ENCODE assay signal across 12 cellular contexts in genomic region chr17:2190014-2190413, GRCh38.
DNase-seq lines count a peak whose midpoint lies in the region; ATAC-seq and TF ChIP-seq lines count a peak whose summit lies in the region.
"Had no signal": no experiment of that assay in that cellular context is flagged by ENCODE, and none has a peak within 500 bp of the region (broad histone marks: within the 10 kb centered on the region; RNA-seq: fewer than 3 reads in every experiment).

No MANE protein-coding gene starts in this region.

- H3K4me3 ChIP-seq in esophagus squamous epithelium (no peak overlapping the region), mucosa of descending colon (no peak overlapping the region), vagina (no peak overlapping the region)

- H3K27ac ChIP-seq in esophagus squamous epithelium (peak overlapping the region in 3 of 4 donors; percentile 26 to 69 (median 49)), vagina (peak overlapping the region; percentile 52)

- intact Hi-C loops in esophagus squamous epithelium (cut with DNase I), result no loop called here
- intact Hi-C loops in mucosa of descending colon (cut with DNase I, micrococcal nuclease), result no loop called here
- intact Hi-C loops in vagina (cut with DNase I), result no loop called here

- TF ChIP-seq CTCF in esophagus squamous epithelium (IDR thresholded peaks at IDR 0.05), result no peak
- no peak for TF ChIP-seq CTCF in mucosa of descending colon (IDR thresholded peaks at IDR 0.05)
- TF ChIP-seq CTCF in vagina (IDR thresholded peaks at IDR 0.05), result no peak
- TF ChIP-seq CTCF in osteocyte (IDR thresholded peaks at IDR 0.05), result no peak

- TF ChIP-seq POLR2A in esophagus squamous epithelium (IDR thresholded peaks at IDR 0.05) (no peak), vagina (IDR thresholded peaks at IDR 0.05) (no peak)

- POLR2A ChIA-PET in activated naive CD8-positive, alpha-beta T cell treated with anti-CD3 and anti-CD28 coated beads, Interleukin-2, amount 10 ng/mL, durations not matched to agents 7 days and 5 days (lab: Charles Lee), result no interaction called here

- peaks cover 54% of the 10 kb centered on the region for H3K4me1 Mint-ChIP-seq in activated naive CD8-positive, alpha-beta T cell treated with anti-CD3 and anti-CD28 coated beads, Interleukin-2, amount 10 ng/mL, durations not matched to agents 7 days and 5 days
- peaks cover 48% of the 10 kb centered on the region for H3K4me1 Mint-ChIP-seq in activated naive CD8-positive, alpha-beta T cell treated with anti-CD3 and anti-CD28 coated beads, Interleukin-2, amount 50 U/mL, for 24 hours
- peaks cover 22% of the 10 kb centered on the region for H3K4me1 Mint-ChIP-seq in osteocyte (ENCODE audit: unreplicated experiment)

- H3K9me3 Mint-ChIP-seq in activated naive CD8-positive, alpha-beta T cell treated with anti-CD3 and anti-CD28 coated beads, Interleukin-2, amount 10 ng/mL, durations not matched to agents 7 days and 5 days, result no peaks in the 10 kb centered on the region
- H3K9me3 Mint-ChIP-seq in activated naive CD8-positive, alpha-beta T cell treated with anti-CD3 and anti-CD28 coated beads, Interleukin-2, amount 50 U/mL, for 24 hours, result no peaks in the 10 kb centered on the region
- no peaks in the 10 kb centered on the region for H3K9me3 Mint-ChIP-seq in osteocyte (ENCODE audit: unreplicated experiment)
- H3K9me3 Mint-ChIP-seq: activated T-cell treated with anti-CD3 and anti-CD28 coated beads, Interleukin-2, amount 50 U/mL, for 24 hours had no signal

- peak overlapping the region; percentile 27 for H3K27ac Mint-ChIP-seq in activated naive CD8-positive, alpha-beta T cell treated with anti-CD3 and anti-CD28 coated beads, Interleukin-2, amount 10 ng/mL, durations not matched to agents 7 days and 5 days
- no peak overlapping the region for H3K27ac Mint-ChIP-seq in activated naive CD8-positive, alpha-beta T cell treated with anti-CD3 and anti-CD28 coated beads, Interleukin-2, amount 50 U/mL, for 24 hours
- no peak overlapping the region for H3K27ac Mint-ChIP-seq in osteocyte (ENCODE audit: unreplicated experiment)
- H3K27ac Mint-ChIP-seq: activated T-cell treated with anti-CD3 and anti-CD28 coated beads, Interleukin-2, amount 50 U/mL, for 24 hours had no signal

- no peak for DNase-seq in activated naive CD8-positive, alpha-beta T cell treated with anti-CD3 and anti-CD28 coated beads, Interleukin-2, amount 10 ng/mL, durations not matched to agents 7 days and 5 days
- DNase-seq in activated naive CD8-positive, alpha-beta T cell treated with anti-CD3 and anti-CD28 coated beads, Interleukin-2, amount 50 U/mL, for 24 hours, result no peak
- DNase-seq in esophagus squamous epithelium (lab: John Stamatoyannopoulos, UW) (no peak), mucosa of descending colon (peak in 1 of 3 donors; percentile 42), vagina (ENCODE audit: extremely low spot score in 2 of 2) (no peak), osteocyte (ENCODE audit: extremely low spot score, unreplicated experiment) (no peak), NCI-H1092 (lab: John Stamatoyannopoulos, UW) (no peak)
- DNase-seq: activated T-cell treated with anti-CD3 and anti-CD28 coated beads, Interleukin-2, amount 50 U/mL, for 24 hours; DMS79; stimulated activated CD4-positive, alpha-beta T cell treated with anti-CD3 and anti-CD28 coated beads, Interleukin-2, amount 100 ng/mL, for 48 hours; stimulated activated naive CD8-positive, alpha-beta T cell treated with anti-CD3 and anti-CD28 coated beads, Interleukin-15, Interleukin-2, amounts not matched to agents 100 U/mL and 50 U/mL, for 24 hours had no signal

- peaks cover 0 to 63% (median 4%) of the 10 kb centered on the region in 3 donors for H3K36me3 ChIP-seq in esophagus squamous epithelium
- peaks cover 8% of the 10 kb centered on the region for H3K36me3 ChIP-seq in mucosa of descending colon (ENCODE audit: low read depth)
- H3K36me3 ChIP-seq in vagina, result peaks cover 0 to 22% of the 10 kb centered on the region in 2 donors

- 46 to 68% methylated on average over 4 of the region's 4 CpGs for WGBS in esophagus squamous epithelium, 2 donors

- H3K4me1 ChIP-seq in esophagus squamous epithelium (peaks cover 14 to 52% (median 41%) of the 10 kb centered on the region in 3 donors), mucosa of descending colon (ENCODE audit: low read depth) (no peaks in the 10 kb centered on the region), vagina (peaks cover 35% of the 10 kb centered on the region)

- no peak for ATAC-seq in activated naive CD8-positive, alpha-beta T cell treated with anti-CD3 and anti-CD28 coated beads, Interleukin-2, amount 10 ng/mL, durations not matched to agents 7 days and 5 days (ENCODE audit: low read depth)
- ATAC-seq in activated naive CD8-positive, alpha-beta T cell treated with anti-CD3 and anti-CD28 coated beads, Interleukin-2, amount 50 U/mL, for 24 hours, result no peak
- peak; percentile 70 for ATAC-seq in mucosa of descending colon
- ATAC-seq in HG03175 (IDR thresholded peaks at IDR 0.05; ENCODE audit: unreplicated experiment), result no peak
- ATAC-seq: stimulated activated naive CD8-positive, alpha-beta T cell treated with anti-CD3 and anti-CD28 coated beads, Interleukin-15, Interleukin-2, amounts not matched to agents 100 U/mL and 50 U/mL, for 24 hours had no signal

- H3K9me3 ChIP-seq in esophagus squamous epithelium, result no peaks in the 10 kb centered on the region
- no peaks in the 10 kb centered on the region for H3K9me3 ChIP-seq in mucosa of descending colon
- H3K9me3 ChIP-seq in vagina, result no peaks in the 10 kb centered on the region

- H3K4me3 Mint-ChIP-seq in activated naive CD8-positive, alpha-beta T cell treated with anti-CD3 and anti-CD28 coated beads, Interleukin-2, amount 10 ng/mL, durations not matched to agents 7 days and 5 days, result no peak overlapping the region
- no peak overlapping the region for H3K4me3 Mint-ChIP-seq in activated naive CD8-positive, alpha-beta T cell treated with anti-CD3 and anti-CD28 coated beads, Interleukin-2, amount 50 U/mL, for 24 hours
- no peak overlapping the region for H3K4me3 Mint-ChIP-seq in osteocyte (ENCODE audit: unreplicated experiment)
- H3K4me3 Mint-ChIP-seq: activated T-cell treated with anti-CD3 and anti-CD28 coated beads, Interleukin-2, amount 50 U/mL, for 24 hours had no signal

- H3K27me3 Mint-ChIP-seq in activated naive CD8-positive, alpha-beta T cell treated with anti-CD3 and anti-CD28 coated beads, Interleukin-2, amount 10 ng/mL, durations not matched to agents 7 days and 5 days, result no peaks in the 10 kb centered on the region
- no peaks in the 10 kb centered on the region for H3K27me3 Mint-ChIP-seq in activated naive CD8-positive, alpha-beta T cell treated with anti-CD3 and anti-CD28 coated beads, Interleukin-2, amount 50 U/mL, for 24 hours
- no peaks in the 10 kb centered on the region for H3K27me3 Mint-ChIP-seq in osteocyte (ENCODE audit: unreplicated experiment)
- H3K27me3 Mint-ChIP-seq: activated T-cell treated with anti-CD3 and anti-CD28 coated beads, Interleukin-2, amount 50 U/mL, for 24 hours had no signal

- H3K27me3 ChIP-seq in esophagus squamous epithelium (no peaks in the 10 kb centered on the region), vagina (no peaks in the 10 kb centered on the region)

- peaks cover 47% of the 10 kb centered on the region for H3K36me3 Mint-ChIP-seq in activated naive CD8-positive, alpha-beta T cell treated with anti-CD3 and anti-CD28 coated beads, Interleukin-2, amount 10 ng/mL, durations not matched to agents 7 days and 5 days
- H3K36me3 Mint-ChIP-seq in activated naive CD8-positive, alpha-beta T cell treated with anti-CD3 and anti-CD28 coated beads, Interleukin-2, amount 50 U/mL, for 24 hours (ENCODE audit: low read depth), result peaks cover 32% of the 10 kb centered on the region
- peaks cover 36% of the 10 kb centered on the region for H3K36me3 Mint-ChIP-seq in osteocyte (ENCODE audit: unreplicated experiment)
